In the genomic region with DNA sequence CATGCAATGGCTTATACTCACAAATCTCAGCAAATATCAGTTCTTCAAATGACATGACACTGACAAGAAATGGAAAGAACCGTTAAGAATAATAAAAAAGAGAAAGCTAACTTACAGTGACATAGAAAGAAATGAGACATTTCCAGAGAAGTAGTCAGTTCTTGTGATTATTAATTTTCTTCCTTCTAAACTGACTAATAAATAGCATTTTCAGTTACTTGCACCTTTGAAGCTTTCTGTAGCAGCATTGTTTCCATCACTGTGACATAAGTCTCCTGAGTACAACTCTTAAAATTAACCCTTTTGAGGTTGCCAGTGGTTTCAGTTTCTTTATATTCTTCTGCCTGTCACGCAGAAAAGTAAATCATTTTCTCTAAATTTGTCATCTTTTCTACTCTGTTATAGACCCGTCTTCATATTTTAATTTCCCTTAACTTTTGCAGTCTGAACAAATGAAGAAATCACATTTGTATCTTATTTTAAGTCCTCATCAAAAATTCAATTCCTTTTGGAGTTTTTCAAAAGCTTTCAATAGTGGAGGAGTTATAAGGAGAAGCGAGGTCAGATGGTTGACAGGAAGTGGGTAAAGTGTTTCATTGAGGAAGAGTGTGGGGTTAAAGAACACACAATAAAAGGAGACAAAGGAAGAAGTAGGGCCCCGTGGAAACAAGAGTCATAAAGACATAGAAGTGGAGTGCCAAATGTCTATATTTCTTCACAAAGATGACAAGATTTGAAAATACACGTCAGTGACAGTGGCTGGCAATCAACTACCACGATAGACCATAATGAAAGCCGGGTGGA, we compare ENCODE assay signal across 8 cellular contexts. TPM values are rescaled to one million over a fixed set of nuclear protein-coding genes. Genes with fewer than 3 reads are reported as not detected.
DNase-seq lines count a peak whose midpoint lies in the region; ATAC-seq and TF ChIP-seq lines count a peak whose summit lies in the region.

No MANE protein-coding gene starts in this region.

- intact Hi-C loops in activated B cell treated with CpG ODN at 0.5 μM for 24 hours (cut with micrococcal nuclease) (loop anchor here (2.0 kb wide), 1 partner anchor 56 kb away; no protein-coding TSS in a partner anchor), upper lobe of right lung (cut with DNase I) (no loop called here), CD14-positive monocyte (cut with micrococcal nuclease) (no loop called here), heart left ventricle (cut with DNase I) (loop anchor here in 1 of 10 donors (5.0 kb wide), 1 partner anchor 58 kb away; a partner anchor contains a TSS)

- no peaks in the 10 kb centered on the region for H3K36me3 ChIP-seq in upper lobe of right lung
- H3K36me3 ChIP-seq in heart left ventricle = no peaks in the 10 kb centered on the region

- H3K4me1 Mint-ChIP-seq in activated B cell treated with CpG ODN at 0.5 μM for 24 hours (peaks cover 19% of the 10 kb centered on the region), CD14-positive monocyte (peaks cover 15% of the 10 kb centered on the region)

- H3K27me3 ChIP-seq in upper lobe of right lung = no peaks in the 10 kb centered on the region
- no peaks in the 10 kb centered on the region for H3K27me3 ChIP-seq in heart left ventricle

- H3K9me3 ChIP-seq in upper lobe of right lung = no peaks in the 10 kb centered on the region
- H3K9me3 ChIP-seq in heart left ventricle = no peaks in the 10 kb centered on the region

- H3K4me3 ChIP-seq in upper lobe of right lung (no peak overlapping the region), heart left ventricle (no peak overlapping the region)

- CTCF ChIA-PET in activated B cell treated with CpG ODN at 0.5 μM for 24 hours (lab: Charles Lee) = interaction anchor here (0.8 to 1.3 kb wide), 2 partner anchors 14 to 15 kb away, joined by 3 to 4 read pairs; no protein-coding TSS in a partner anchor

- H3K27me3 Mint-ChIP-seq in activated B cell treated with CpG ODN at 0.5 μM for 24 hours (no peaks in the 10 kb centered on the region), CD14-positive monocyte (ENCODE audit: low read depth in 3 of 3) (peaks cover 1 to 2% (median 1%) of the 10 kb centered on the region in 3 donors)

- H3K4me3 Mint-ChIP-seq in activated B cell treated with CpG ODN at 0.5 μM for 24 hours (peak overlapping the region; percentile 53), CD14-positive monocyte (no peak overlapping the region)

- ATAC-seq in HG02981 (IDR thresholded peaks at IDR 0.05; ENCODE audit: unreplicated experiment) (peak; percentile 88), activated B cell treated with CpG ODN at 0.5 μM for 24 hours (ENCODE audit: low read depth) (peak; percentile 66), upper lobe of right lung (peak; percentile 62), heart left ventricle (no peak)

- no peak for TF ChIP-seq POLR2A in heart left ventricle (IDR thresholded peaks at IDR 0.05)

- H3K9me3 Mint-ChIP-seq in activated B cell treated with CpG ODN at 0.5 μM for 24 hours (no peaks in the 10 kb centered on the region), CD14-positive monocyte (no peaks in the 10 kb centered on the region)

- H3K36me3 Mint-ChIP-seq in activated B cell treated with CpG ODN at 0.5 μM for 24 hours (ENCODE audit: low read depth) = no peaks in the 10 kb centered on the region
- no peaks in the 10 kb centered on the region for H3K36me3 Mint-ChIP-seq in CD14-positive monocyte

- peaks cover 3% of the 10 kb centered on the region for H3K4me1 ChIP-seq in upper lobe of right lung
- H3K4me1 ChIP-seq in heart left ventricle = peaks cover 0 to 30% (median 5%) of the 10 kb centered on the region in 12 donors

- H3K27ac Mint-ChIP-seq in activated B cell treated with CpG ODN at 0.5 μM for 24 hours (peak overlapping the region; percentile 54), CD14-positive monocyte (peak overlapping the region in 3 of 7 donors; percentile 1 to 48 (median 40))

- no peak for TF ChIP-seq CTCF in activated B cell treated with CpG ODN at 0.5 μM for 24 hours (IDR thresholded peaks at IDR 0.05)
- TF ChIP-seq CTCF in upper lobe of right lung (IDR thresholded peaks at IDR 0.05) = no peak
- TF ChIP-seq CTCF in CD14-positive monocyte (IDR thresholded peaks at IDR 0.05) = no peak
- TF ChIP-seq CTCF in heart left ventricle (IDR thresholded peaks at IDR 0.05) = no peak

- peak; percentile 30 to 33 for DNase-seq in stimulated activated CD4-positive, alpha-beta T cell treated with anti-CD3 and anti-CD28 coated beads, Interleukin-15, amount 100 ng/mL, for 48 hours (ENCODE audit: low read depth in 2 of 2)
- DNase-seq in stimulated activated CD4-positive, alpha-beta T cell treated with anti-CD3 and anti-CD28 coated beads, Interleukin-12 subunit alpha, Interleukin-12 subunit beta, amount 100 ng/mL, for 4 hours = no peak
- DNase-seq in activated B cell treated with CpG ODN at 0.5 μM for 24 hours (no peak), upper lobe of right lung (no peak), CD14-positive monocyte (ENCODE audit: low spot score) (no peak), heart left ventricle (no peak), cortex of kidney (lab: John Stamatoyannopoulos, UW) (no peak)

- no peak overlapping the region for H3K27ac ChIP-seq in upper lobe of right lung
- H3K27ac ChIP-seq in heart left ventricle = peak overlapping the region in 2 of 12 donors; percentile 1 to 66

- WGBS in heart left ventricle, 4 donors = 71 to 73% (median 72%) methylated on average over 8 of the region's 8 CpGs

- POLR2A ChIA-PET in activated B cell treated with CpG ODN at 0.5 μM for 24 hours (lab: Charles Lee) = interaction anchor here (0.7 to 2.5 kb wide), 4 partner anchors 57 to 230 kb away, joined by 4 to 15 read pairs (median 4); a partner anchor contains a TSS

RNA-seq across cellular contexts. Expression of a gene that starts 57.9 kb away (rescaled TPM):
- total RNA-seq in activated B cell treated with CpG ODN at 0.5 μM for 24 hours (77.7 and 85.2 TPM in 2 replicates), upper lobe of right lung (134 TPM), heart left ventricle (100 to 1,000 TPM in 2 of 9 donors, 10 to 100 TPM in 7; 40.6 to 175 (median 61.7) TPM)
- polyA plus RNA-seq in CD14-positive monocyte (under 1 TPM; 0.43 to 0.64 TPM), heart left ventricle (10 to 100 TPM; 37.0 to 60.6 TPM)

Comparison
In these comparisons a context has a peak if more than half of its experiments do, and no peak if none do; other contexts are left out.
1. DNase-seq: peak in stimulated activated CD4-positive, alpha-beta T cell treated with anti-CD3 and anti-CD28 coated beads, Interleukin-15, amount 100 ng/mL, for 48 hours (2 of 2); none in stimulated activated CD4-positive, alpha-beta T cell treated with anti-CD3 and anti-CD28 coated beads, Interleukin-12 subunit alpha, Interleukin-12 subunit beta, amount 100 ng/mL, for 4 hours (single experiment), activated B cell treated with CpG ODN at 0.5 μM for 24 hours (single experiment), upper lobe of right lung (single experiment), CD14-positive monocyte (single experiment), heart left ventricle (0 of 5) and cortex of kidney (single experiment).
2. ATAC-seq: peak in HG02981 (single experiment), activated B cell treated with CpG ODN at 0.5 μM for 24 hours (single experiment) and upper lobe of right lung (single experiment); none in heart left ventricle (0 of 4).